18 cellular contexts compared by ENCODE assay signal in genomic region chr3:127587876-127588275, GRCh38. TPM values are rescaled to one million over a fixed set of nuclear protein-coding genes. Genes with fewer than 3 reads are reported as not detected.
DNase-seq lines count a peak whose midpoint lies in the region; ATAC-seq and TF ChIP-seq lines count a peak whose summit lies in the region.
"Had no signal": no experiment of that assay in that cellular context is flagged by ENCODE, and none has a peak within 500 bp of the region (broad histone marks: within the 10 kb centered on the region; RNA-seq: fewer than 3 reads in every experiment).

No MANE protein-coding gene starts in this region.

- peaks cover 51% of the 10 kb centered on the region for H4K20me1 ChIP-seq in DND-41 (ENCODE audit: insufficient read depth, low read length)
- H4K20me1 ChIP-seq in OCI-LY1 (ENCODE audit: insufficient read depth, low read length): no peaks in the 10 kb centered on the region

- H3K4me3 ChIP-seq in DND-41 (ENCODE audit: low read depth in 1 of 2, low read length in 2 of 2): no peak overlapping the region
- H3K4me3 ChIP-seq in OCI-LY1 (ENCODE audit: low read depth, low read length, poor library complexity, severe bottlenecking): no peak overlapping the region
- H3K4me3 ChIP-seq in fibroblast of the aortic adventitia (ENCODE audit: low read depth, low read length): peak overlapping the region; percentile 18
- peak overlapping the region; percentile 78 for H3K4me3 ChIP-seq in suprapubic skin
- peak overlapping the region in 1 of 4 donors; percentile 16 for H3K4me3 ChIP-seq in stomach
- H3K4me3 ChIP-seq in spleen: no peak overlapping the region
- H3K4me3 ChIP-seq: A549 had no signal

- peak overlapping the region; percentile 24; the same call in 1 of the 2 replicates for H3K4me2 ChIP-seq in DND-41 (ENCODE audit: insufficient read depth, low read length)
- peak overlapping the region; percentile 18; the same call in 1 of the 2 replicates for H3K4me2 ChIP-seq in OCI-LY1 (ENCODE audit: low read length)

- H3K79me2 ChIP-seq in DND-41 (ENCODE audit: insufficient read depth, low read length): peaks cover 72% of the 10 kb centered on the region
- H3K79me2 ChIP-seq in OCI-LY1 (ENCODE audit: insufficient read depth, low read length): 0 out of 2 replicates have a peak, but pooled peaks cover 3% of the 10 kb centered on the region

- H3F3A ChIP-seq in OCI-LY1 (ENCODE audit: insufficient read depth, low read length): no peaks in the 10 kb centered on the region

- H3K36me3 ChIP-seq in DND-41 (ENCODE audit: insufficient read depth, low read length) (peaks cover 20% of the 10 kb centered on the region), OCI-LY1 (ENCODE audit: insufficient read depth, low read length) (peaks cover 5% of the 10 kb centered on the region; the same call in 1 of the 2 replicates), suprapubic skin (no peaks in the 10 kb centered on the region), stomach (peaks cover 0 to 5% (median 2%) of the 10 kb centered on the region in 4 donors), spleen (peaks cover 0 to 25% (median 0%) of the 10 kb centered on the region in 6 donors)

- intact Hi-C loops in stomach (cut with DNase I; ENCODE audit: low total_unique reads) (no loop called here), spleen (cut with DNase I; ENCODE audit: low total_unique reads) (no loop called here)

- H3K9me3 ChIP-seq in DND-41 (ENCODE audit: insufficient read depth, low read length, severe bottlenecking) (no peaks in the 10 kb centered on the region), OCI-LY1 (ENCODE audit: low read length) (no peaks in the 10 kb centered on the region), suprapubic skin (no peaks in the 10 kb centered on the region), stomach (no peaks in the 10 kb centered on the region), spleen (no peaks in the 10 kb centered on the region)
- H3K9me3 ChIP-seq: A549, HAP-1, SK-N-SH had no signal

- no peak for TF ChIP-seq CTCF in DND-41 (IDR thresholded peaks at IDR 0.05; ENCODE audit: borderline replicate concordance, extremely low read depth, low read length, poor library complexity, severe bottlenecking)
- TF ChIP-seq CTCF in OCI-LY1 (IDR thresholded peaks at IDR 0.05; ENCODE audit: low read length): no peak
- no peak for TF ChIP-seq CTCF in fibroblast of the aortic adventitia (IDR thresholded peaks at IDR 0.05; ENCODE audit: insufficient read depth, low read length)
- no peak for TF ChIP-seq CTCF in suprapubic skin (IDR thresholded peaks at IDR 0.05)
- no peak for TF ChIP-seq CTCF in stomach (IDR thresholded peaks at IDR 0.05)
- no peak for TF ChIP-seq CTCF in spleen (IDR thresholded peaks at IDR 0.05 in 8 of 11, conservative IDR thresholded peaks at IDR 0.05 in 3 of 11)

- H3K9ac ChIP-seq in DND-41 (ENCODE audit: low read depth, low read length): no peak overlapping the region
- H3K9ac ChIP-seq in OCI-LY1 (ENCODE audit: low read length): no peak overlapping the region
- H3K9ac ChIP-seq: SK-N-SH had no signal

- H3K27me3 ChIP-seq in DND-41 (ENCODE audit: insufficient read depth, low read length, poor library complexity) (no peaks in the 10 kb centered on the region), OCI-LY1 (ENCODE audit: insufficient read depth, low read length) (no peaks in the 10 kb centered on the region), suprapubic skin (no peaks in the 10 kb centered on the region), stomach (no peaks in the 10 kb centered on the region), spleen (replicated peaks in 1 of 7) (no peaks in the 10 kb centered on the region)

- no peak for TF ChIP-seq EP300 in suprapubic skin (IDR thresholded peaks at IDR 0.05)
- TF ChIP-seq EP300 in stomach (IDR thresholded peaks at IDR 0.05): no peak

- no peaks in the 10 kb centered on the region for H3K9me2 ChIP-seq in OCI-LY1 (ENCODE audit: low read depth, low read length)
- H3K9me2 ChIP-seq: SK-N-SH had no signal

- H3K27ac ChIP-seq in DND-41 (ENCODE audit: low read length): no peak overlapping the region
- H3K27ac ChIP-seq in OCI-LY1 (ENCODE audit: low read depth, low read length, poor library complexity, severe bottlenecking): peak overlapping the region; percentile 31
- H3K27ac ChIP-seq in suprapubic skin: peak overlapping the region; percentile 14
- no peak overlapping the region for H3K27ac ChIP-seq in stomach
- H3K27ac ChIP-seq in spleen: no peak overlapping the region
- H3K27ac ChIP-seq: A549, HL-60 had no signal

- WGBS in suprapubic skin: 87% methylated on average over 3 of the region's 4 CpGs
- 40 to 88% (median 73%) methylated on average over 1 to 4 of the region's 4 CpGs for WGBS in stomach, 5 donors
- WGBS in spleen, 5 donors: 66 to 100% (median 77%) methylated on average over 1 to 4 of the region's 4 CpGs

- H3K4me1 ChIP-seq in DND-41 (ENCODE audit: insufficient read depth, low read length) (peaks cover 31% of the 10 kb centered on the region), OCI-LY1 (ENCODE audit: insufficient read depth, low read length, severe bottlenecking) (peaks cover 32% of the 10 kb centered on the region), suprapubic skin (peaks cover 62% of the 10 kb centered on the region), stomach (peaks cover 42 to 66% (median 54%) of the 10 kb centered on the region in 4 donors), spleen (peaks cover 20 to 70% (median 48%) of the 10 kb centered on the region in 6 donors)

- H2AFZ ChIP-seq in DND-41 (ENCODE audit: low read depth, low read length) (no peak overlapping the region), OCI-LY1 (ENCODE audit: low read length) (no peak overlapping the region)

- DNase-seq in DND-41 (no peak), fibroblast of the aortic adventitia (ENCODE audit: low read depth) (no peak), suprapubic skin (ENCODE audit: low spot score in 2 of 2) (no peak), stomach (no peak), spleen (no peak)
- DNase-seq: C1 segment of cervical spinal cord; CD8-positive, alpha-beta memory T cell; NCI-H1105 treated with DMSO at 0.1 percent for 48 hours; NCI-H1694 treated with DMSO at 0.1 percent for 48 hours; NCI-H510A treated with DMSO at 0.1 percent for 48 hours; NCI-H774; SHP77 treated with DMSO at 0.1 percent for 48 hours; SK-N-SH had no signal

- no peak for ATAC-seq in DND-41 (ENCODE audit: insufficient read depth, low read depth)
- ATAC-seq in HG02798 (IDR thresholded peaks at IDR 0.05; ENCODE audit: poor library complexity, unreplicated experiment): no peak
- ATAC-seq: A549 had no signal

- TF ChIP-seq POLR2A in suprapubic skin (IDR thresholded peaks at IDR 0.05) (no peak), stomach (IDR thresholded peaks at IDR 0.05) (no peak), spleen (IDR thresholded peaks at IDR 0.05) (no peak)

RNA-seq across cellular contexts. Expression of gene TPRA1, which starts 2.7 kb away (rescaled TPM):
- total RNA-seq in fibroblast of the aortic adventitia (ENCODE audit: low replicate concordance): 25.6 and 29.4 TPM in 2 replicates
- 10 to 100 TPM; 43.7 to 82.3 (median 64.3) TPM for total RNA-seq in suprapubic skin
- 10 to 100 TPM; 12.8 to 46.4 (median 25.8) TPM for total RNA-seq in stomach
- polyA plus RNA-seq in stomach: 10 to 100 TPM; 10.1 to 22.9 (median 14.6) TPM
- 10 to 100 TPM; 27.2 to 42.3 (median 31.8) TPM for total RNA-seq in spleen
- 10 to 100 TPM; 16.1 to 29.6 (median 27.6) TPM for polyA plus RNA-seq in spleen

RNA-seq across cellular contexts. Expression of gene MCM2, which starts 10.3 kb away (rescaled TPM):
- total RNA-seq in fibroblast of the aortic adventitia (ENCODE audit: low replicate concordance) (7.1 and 76.1 TPM in 2 replicates), suprapubic skin (10 to 100 TPM in 2 of 4 donors, 1 to 10 TPM in 2; 9.1 to 14.8 (median 11.6) TPM), stomach (10 to 100 TPM in 1 of 5 donors, 1 to 10 TPM in 3, not detected in 1; 2.6 to 16.5 (median 7.6) TPM), spleen (10 to 100 TPM in 6 of 7 donors, 1 to 10 TPM in 1; 7.4 to 23.5 (median 18.2) TPM)
- polyA plus RNA-seq in stomach (1 to 10 TPM; 3.4 to 6.8 (median 5.4) TPM), spleen (10 to 100 TPM in 2 of 3 donors, 1 to 10 TPM in 1; 5.5 to 14.3 (median 11.4) TPM)

RNA-seq across cellular contexts. Expression of gene PODXL2, which starts 41.1 kb away (rescaled TPM):
- total RNA-seq in fibroblast of the aortic adventitia (ENCODE audit: low replicate concordance) (1.3 and 3.4 TPM in 2 replicates), suprapubic skin (10 to 100 TPM in 3 of 4 donors, 1 to 10 TPM in 1; 8.0 to 15.4 (median 11.2) TPM), stomach (10 to 100 TPM in 4 of 5 donors, 1 to 10 TPM in 1; 5.3 to 50.9 (median 15.6) TPM), spleen (1 to 10 TPM in 6 of 7 donors, under 1 TPM in 1; 0.77 to 3.1 (median 2.5) TPM)
- polyA plus RNA-seq in stomach (10 to 100 TPM in 2 of 3 donors, 1 to 10 TPM in 1; 6.3 to 11.6 (median 10.6) TPM), spleen (1 to 10 TPM in 2 of 3 donors, under 1 TPM in 1; 0.87 to 2.7 (median 1.4) TPM)

Comparison
In these comparisons a context has a peak if more than half of its experiments do, and no peak if none do; other contexts are left out.
1. H3K27ac ChIP-seq: peak in OCI-LY1 (single experiment) and suprapubic skin (single experiment); none in DND-41 (single experiment), stomach (0 of 5) and spleen (0 of 8).
2. H3K4me3 ChIP-seq: peak in fibroblast of the aortic adventitia (single experiment) and suprapubic skin (single experiment); none in DND-41 (0 of 2), OCI-LY1 (single experiment) and spleen (0 of 8).